Comparison of ENCODE assay signal across 32 cellular contexts in genomic region chr16:35561346-35561745, GRCh38.
"Had no signal": no experiment of that assay in that cellular context is flagged by ENCODE, and none has a peak within 500 bp of the region (broad histone marks: within the 10 kb centered on the region; RNA-seq: fewer than 3 reads in every experiment).

No MANE protein-coding gene starts in this region.

- H3K4me3 ChIP-seq: adrenal gland, body of pancreas, esophagus squamous epithelium, gastroesophageal sphincter had no signal

- H3K36me3 ChIP-seq: adrenal gland, esophagus squamous epithelium, gastroesophageal sphincter, WERI-Rb-1 had no signal

- FAIRE-seq: colon had no signal

- ATAC-seq: activated CD4-positive, CD25-positive, alpha-beta regulatory T cell treated with anti-CD3 and anti-CD28 coated beads, Interleukin-2, amount 50 U/mL, for 24 hours; activated CD8-positive, alpha-beta memory T cell treated with anti-CD3 and anti-CD28 coated beads, Interleukin-2, amount 10 ng/mL, durations not matched to agents 7 days and 5 days; activated CD8-positive, alpha-beta T cell treated with anti-CD3 and anti-CD28 coated beads, Interleukin-2, amount 10 ng/mL, durations not matched to agents 7 days and 5 days; activated naive CD8-positive, alpha-beta T cell treated with anti-CD3 and anti-CD28 coated beads, Interleukin-2, amount 50 U/mL, for 24 hours; body of pancreas; effector memory CD8-positive, alpha-beta T cell; gastroesophageal sphincter; T-helper 17 cell had no signal

- H3K4me1 ChIP-seq: adrenal gland, body of pancreas, gastroesophageal sphincter had no signal

- H3K9me3 ChIP-seq: adrenal gland, body of pancreas, esophagus squamous epithelium, gastroesophageal sphincter had no signal

- H3K27ac ChIP-seq: adrenal gland, body of pancreas, esophagus squamous epithelium, gastroesophageal sphincter, WERI-Rb-1 had no signal

- DNase-seq: activated B cell treated with CpG ODN at 0.5 μM for 24 hours; activated CD4-positive, alpha-beta memory T cell treated with anti-CD3 and anti-CD28 coated beads for 36 hours; activated CD4-positive, alpha-beta T cell treated with anti-CD3 and anti-CD28 coated beads for 48 hours; activated CD4-positive, alpha-beta T cell treated with anti-CD3 and anti-CD28 coated beads, Interleukin-2, amount 50 U/mL, for 1 hour; activated CD8-positive, alpha-beta memory T cell treated with anti-CD3 and anti-CD28 coated beads, Interleukin-2, amount 10 ng/mL, durations not matched to agents 7 days and 5 days; activated CD8-positive, alpha-beta memory T cell treated with anti-CD3 and anti-CD28 coated beads, Interleukin-2, amount 50 U/mL, for 4 hours; activated CD8-positive, alpha-beta T cell treated with anti-CD3 and anti-CD28 coated beads, Interleukin-2, amount 10 ng/mL, durations not matched to agents 7 days and 5 days; activated effector memory CD4-positive, alpha-beta T cell treated with anti-CD3 and anti-CD28 coated beads, Interleukin-2, amount 50 U/mL, for 16 hours; activated naive CD4-positive, alpha-beta T cell treated with anti-CD3 and anti-CD28 coated beads for 36 hours; activated naive CD8-positive, alpha-beta T cell treated with anti-CD3 and anti-CD28 coated beads for 36 hours; activated naive CD8-positive, alpha-beta T cell treated with anti-CD3 and anti-CD28 coated beads, Interleukin-2, amount 50 U/mL, for 24 hours; activated T-cell treated with anti-CD3 and anti-CD28 coated beads, Interleukin-2, amount 50 U/mL, for 1 hour; activated T-cell treated with anti-CD3 and anti-CD28 coated beads, Interleukin-2, amount 50 U/mL, for 48 hours; amygdala; aorta; body of pancreas; caudate nucleus; cortex of kidney; dermis blood vessel endothelial cell; effector CD4-positive, alpha-beta T cell; effector memory CD8-positive, alpha-beta T cell; erythroblast; esophagus squamous epithelium; foreskin melanocyte; T-helper 1 cell; T-helper 17 cell; T1000; WERI-Rb-1 had no signal

- H3K27me3 ChIP-seq: adrenal gland, body of pancreas, esophagus squamous epithelium, gastroesophageal sphincter had no signal
